Comparison of ENCODE assay signal across 1 cellular context in the genomic region with DNA sequence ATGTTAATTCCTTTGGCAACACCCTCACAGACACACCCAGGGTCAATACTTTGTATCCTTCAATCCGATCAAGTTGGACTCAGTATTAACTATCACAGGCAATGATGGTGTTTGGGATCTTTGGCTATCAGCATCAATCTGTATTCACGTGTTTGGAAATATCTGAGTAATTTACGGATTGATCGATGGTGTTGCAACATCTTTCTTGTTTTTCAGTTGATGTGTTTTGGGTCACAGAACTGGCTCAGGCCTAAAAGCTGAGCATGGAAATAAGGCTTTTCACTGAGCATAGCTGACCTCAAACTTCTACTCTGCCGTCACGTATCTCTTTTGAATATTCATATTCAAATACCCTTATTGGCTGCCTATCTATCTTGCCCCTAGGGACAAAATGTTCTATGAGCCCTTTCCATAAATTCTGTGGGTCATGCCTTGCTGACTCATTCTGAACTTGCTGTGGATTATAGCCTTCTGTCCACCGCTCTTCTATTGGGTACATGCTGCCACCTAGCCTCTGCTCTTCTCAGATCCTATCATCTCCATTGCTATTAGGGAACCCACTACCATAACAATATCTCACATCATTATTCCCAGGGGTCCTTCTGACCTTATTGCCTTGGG.
TF ChIP-seq lines count a peak whose summit lies in the region.

No MANE protein-coding gene starts in this region.

TF ChIP-seq in K562, 482 proteins besides CTCF, POLR2A, EP300 and RAD21 (continued from another document and continues in another):
- TF ChIP-seq, protein P1, sequence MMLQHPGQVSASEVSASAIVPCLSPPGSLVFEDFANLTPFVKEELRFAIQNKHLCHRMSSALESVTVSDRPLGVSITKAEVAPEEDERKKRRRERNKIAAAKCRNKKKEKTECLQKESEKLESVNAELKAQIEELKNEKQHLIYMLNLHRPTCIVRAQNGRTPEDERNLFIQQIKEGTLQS (IDR thresholded peaks at IDR 0.05), result peak; percentile 49; the same call in 1 of the 2 replicates
- TF ChIP-seq, protein P1 (CRISPR knock-in tag; conservative IDR thresholded peaks at IDR 0.05), result no peak
- TF ChIP-seq PHB2 (IDR thresholded peaks at IDR 0.05; ENCODE audit: low read depth) (no peak), ZNF444 (CRISPR knock-in tag; IDR thresholded peaks at IDR 0.05) (no peak), TCF15 (CRISPR knock-in tag; IDR thresholded peaks at IDR 0.05) (no peak), GTF3C2 (IDR thresholded peaks at IDR 0.05; ENCODE audit: borderline replicate concordance, extremely low read depth, insufficient read length) (no peak), ZNF324 (CRISPR knock-in tag; IDR thresholded peaks at IDR 0.05) (no peak), JUND (IDR thresholded peaks at IDR 0.05; ENCODE audit: borderline replicate concordance, low read depth, low read length) (peak; percentile 65; the same call in 1 of the 2 replicates), JUND (tag; IDR thresholded peaks at IDR 0.05; ENCODE audit: borderline replicate concordance, low read depth, low read length) (peak; percentile 32; the same call in 1 of the 3 replicates), POLR3G (IDR thresholded peaks at IDR 0.05; ENCODE audit: extremely low read depth, insufficient read length, insufficient replicate concordance) (no peak), MAFF (IDR thresholded peaks at IDR 0.05; ENCODE audit: low read length) (peak; percentile 66; the same call in 1 of the 2 replicates), SREBF2 (CRISPR knock-in tag; IDR thresholded peaks at IDR 0.05) (no peak), ZFP91 (CRISPR knock-in tag; IDR thresholded peaks at IDR 0.05) (no peak), ZNF316 (IDR thresholded peaks at IDR 0.05) (peak; percentile 70), KHSRP (IDR thresholded peaks at IDR 0.05) (no peak), GTF2A2 (tag; IDR thresholded peaks at IDR 0.05) (no peak), BRCA1 (IDR thresholded peaks at IDR 0.05) (no peak), BRCA1 (CRISPR knock-in tag; IDR thresholded peaks at IDR 0.05) (no peak), ZNF740 (CRISPR knock-in tag; IDR thresholded peaks at IDR 0.05) (no peak), ZNF740 (tag; IDR thresholded peaks at IDR 0.05) (no peak), ARID1B (IDR thresholded peaks at IDR 0.05) (no peak), POLR2H (tag; IDR thresholded peaks at IDR 0.05; ENCODE audit: low read depth) (no peak), NCOA2 (IDR thresholded peaks at IDR 0.05; ENCODE audit: partially characterized antibody in 2 of 2) (no peak), ZKSCAN1 (IDR thresholded peaks at IDR 0.05; ENCODE audit: low read depth, low read length) (no peak), KAT8 (IDR thresholded peaks at IDR 0.05; ENCODE audit: low read depth) (no peak), ZNF212 (CRISPR knock-in tag; IDR thresholded peaks at IDR 0.05) (no peak), RBM17 (IDR thresholded peaks at IDR 0.05; ENCODE audit: borderline replicate concordance, low read depth, low read length) (no peak), HES1 (IDR thresholded peaks at IDR 0.05; ENCODE audit: low read depth) (no peak), CEBPZ (IDR thresholded peaks at IDR 0.05; ENCODE audit: borderline replicate concordance, low read depth, low read length) (no peak), C11orf30 (IDR thresholded peaks at IDR 0.05; ENCODE audit: low read depth) (peak; percentile 82), CEBPB (tag; IDR thresholded peaks at IDR 0.05) (peak; percentile 73), DMBX1 (CRISPR knock-in tag; IDR thresholded peaks at IDR 0.05; ENCODE audit: borderline replicate concordance) (no peak), EZH2 (IDR thresholded peaks at IDR 0.05; ENCODE audit: borderline replicate concordance, low read depth, low read length) (no peak), PPARD (CRISPR knock-in tag; IDR thresholded peaks at IDR 0.05) (no peak), DEAF1 (CRISPR knock-in tag; IDR thresholded peaks at IDR 0.05) (peak; percentile 47), FOSL1 (tag; conservative IDR thresholded peaks at IDR 0.05) (peak; percentile 69), ZNF668 (CRISPR knock-in tag; IDR thresholded peaks at IDR 0.05) (no peak), TCF3 (CRISPR knock-in tag; IDR thresholded peaks at IDR 0.05) (no peak), SMARCA5 (IDR thresholded peaks at IDR 0.05) (no peak), TBL1XR1 (IDR thresholded peaks at IDR 0.05; ENCODE audit: low read length in 2 of 2) (no peak)
- TF ChIP-seq, protein P2, sequence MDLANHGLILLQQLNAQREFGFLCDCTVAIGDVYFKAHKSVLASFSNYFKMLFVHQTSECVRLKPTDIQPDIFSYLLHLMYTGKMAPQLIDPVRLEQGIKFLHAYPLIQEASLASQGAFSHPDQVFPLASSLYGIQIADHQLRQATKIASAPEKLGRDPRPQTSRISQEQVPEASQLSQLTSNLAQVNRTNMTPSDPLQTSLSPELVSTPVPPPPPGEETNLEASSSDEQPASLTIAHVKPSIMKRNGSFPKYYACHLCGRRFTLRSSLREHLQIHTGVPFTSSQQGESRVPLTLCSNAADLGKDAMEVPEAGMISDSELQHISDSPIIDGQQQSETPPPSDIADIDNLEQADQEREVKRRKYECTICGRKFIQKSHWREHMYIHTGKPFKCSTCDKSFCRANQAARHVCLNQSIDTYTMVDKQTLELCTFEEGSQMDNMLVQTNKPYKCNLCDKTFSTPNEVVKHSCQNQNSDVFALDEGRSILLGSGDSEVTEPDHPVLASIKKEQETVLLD (IDR thresholded peaks at IDR 0.05), result no peak
- TF ChIP-seq, protein P3, sequence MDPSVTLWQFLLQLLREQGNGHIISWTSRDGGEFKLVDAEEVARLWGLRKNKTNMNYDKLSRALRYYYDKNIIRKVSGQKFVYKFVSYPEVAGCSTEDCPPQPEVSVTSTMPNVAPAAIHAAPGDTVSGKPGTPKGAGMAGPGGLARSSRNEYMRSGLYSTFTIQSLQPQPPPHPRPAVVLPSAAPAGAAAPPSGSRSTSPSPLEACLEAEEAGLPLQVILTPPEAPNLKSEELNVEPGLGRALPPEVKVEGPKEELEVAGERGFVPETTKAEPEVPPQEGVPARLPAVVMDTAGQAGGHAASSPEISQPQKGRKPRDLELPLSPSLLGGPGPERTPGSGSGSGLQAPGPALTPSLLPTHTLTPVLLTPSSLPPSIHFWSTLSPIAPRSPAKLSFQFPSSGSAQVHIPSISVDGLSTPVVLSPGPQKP (CRISPR knock-in tag; IDR thresholded peaks at IDR 0.05), result no peak
- TF ChIP-seq, protein P4, sequence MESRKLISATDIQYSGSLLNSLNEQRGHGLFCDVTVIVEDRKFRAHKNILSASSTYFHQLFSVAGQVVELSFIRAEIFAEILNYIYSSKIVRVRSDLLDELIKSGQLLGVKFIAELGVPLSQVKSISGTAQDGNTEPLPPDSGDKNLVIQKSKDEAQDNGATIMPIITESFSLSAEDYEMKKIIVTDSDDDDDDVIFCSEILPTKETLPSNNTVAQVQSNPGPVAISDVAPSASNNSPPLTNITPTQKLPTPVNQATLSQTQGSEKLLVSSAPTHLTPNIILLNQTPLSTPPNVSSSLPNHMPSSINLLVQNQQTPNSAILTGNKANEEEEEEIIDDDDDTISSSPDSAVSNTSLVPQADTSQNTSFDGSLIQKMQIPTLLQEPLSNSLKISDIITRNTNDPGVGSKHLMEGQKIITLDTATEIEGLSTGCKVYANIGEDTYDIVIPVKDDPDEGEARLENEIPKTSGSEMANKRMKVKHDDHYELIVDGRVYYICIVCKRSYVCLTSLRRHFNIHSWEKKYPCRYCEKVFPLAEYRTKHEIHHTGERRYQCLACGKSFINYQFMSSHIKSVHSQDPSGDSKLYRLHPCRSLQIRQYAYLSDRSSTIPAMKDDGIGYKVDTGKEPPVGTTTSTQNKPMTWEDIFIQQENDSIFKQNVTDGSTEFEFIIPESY (CRISPR knock-in tag; IDR thresholded peaks at IDR 0.05), result no peak
